In the genomic region with DNA sequence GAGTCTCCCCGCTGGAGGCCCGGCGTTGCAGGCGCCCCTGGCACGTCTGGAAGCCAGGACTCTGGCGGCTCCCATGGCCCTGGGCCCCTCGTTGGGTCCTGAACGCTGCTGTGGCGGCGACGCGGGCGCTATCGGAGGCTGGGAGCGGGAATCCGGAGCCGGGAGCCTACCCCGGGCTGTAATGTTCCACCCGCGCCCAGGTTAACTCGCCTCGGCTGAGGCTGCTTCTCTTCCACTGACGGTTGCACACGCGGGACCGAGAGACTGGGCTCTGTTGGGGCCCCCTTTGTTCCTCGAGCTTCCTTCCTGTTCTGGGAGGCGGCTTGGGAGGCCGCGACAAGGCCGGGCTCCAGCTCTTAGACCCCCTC, we compare ENCODE assay signal across 14 cellular contexts. TPM values are rescaled to one million over a fixed set of nuclear protein-coding genes. Genes with fewer than 3 reads are reported as not detected.
DNase-seq lines count a peak whose midpoint lies in the region; ATAC-seq and TF ChIP-seq lines count a peak whose summit lies in the region.
"Had no signal": no experiment of that assay in that cellular context is flagged by ENCODE, and none has a peak within 500 bp of the region (broad histone marks: within the 10 kb centered on the region; RNA-seq: fewer than 3 reads in every experiment).

No MANE protein-coding gene starts in this region.

- no peaks in the 10 kb centered on the region for H3K9me3 ChIP-seq in Loucy (ENCODE audit: insufficient read depth, low read depth, low read length)
- H3K9me3 ChIP-seq in suprapubic skin, result no peaks in the 10 kb centered on the region
- H3K9me3 ChIP-seq: SJCRH30 had no signal

- H2AFZ ChIP-seq in Loucy (ENCODE audit: low read length), result no peak overlapping the region

- H3K4me3 ChIP-seq in Loucy (ENCODE audit: low read length, poor library complexity, severe bottlenecking) (peak overlapping the region; percentile 94), suprapubic skin (peak overlapping the region; percentile 53)
- H3K4me3 ChIP-seq: cardiac muscle cell, SJCRH30 had no signal

- peak overlapping the region; percentile 97 for H3K27ac ChIP-seq in suprapubic skin
- H3K27ac ChIP-seq: cardiac muscle cell, SJCRH30 had no signal

- no peak for TF ChIP-seq CTCF in Loucy (conservative IDR thresholded peaks at IDR 0.05; ENCODE audit: low read length)
- TF ChIP-seq CTCF in endothelial cell (IDR thresholded peaks at IDR 0.05; ENCODE audit: unreplicated experiment), result no peak
- TF ChIP-seq CTCF in mesothelial cell of epicardium (IDR thresholded peaks at IDR 0.05; ENCODE audit: unreplicated experiment), result no peak
- no peak for TF ChIP-seq CTCF in suprapubic skin (IDR thresholded peaks at IDR 0.05)

- peaks cover 100% of the 10 kb centered on the region for H3K79me2 ChIP-seq in Loucy (ENCODE audit: insufficient read depth, low read length)

- H3K9me3 Mint-ChIP-seq in endothelial cell (ENCODE audit: unreplicated experiment) (no peaks in the 10 kb centered on the region), mesothelial cell of epicardium (no peaks in the 10 kb centered on the region)
- H3K9me3 Mint-ChIP-seq in naive thymus-derived CD8-positive, alpha-beta T cell, result peaks cover 0 to 2% (median 0%) of the 10 kb centered on the region in 9 donors
- H3K9me3 Mint-ChIP-seq: activated CD4-positive, alpha-beta memory T cell treated with anti-CD3 and anti-CD28 coated beads, Interleukin-2, amount 10 ng/mL, durations not matched to agents 7 days and 5 days had no signal

- peaks cover 8% of the 10 kb centered on the region for H3K36me3 Mint-ChIP-seq in endothelial cell (ENCODE audit: low read depth, unreplicated experiment)
- H3K36me3 Mint-ChIP-seq in mesothelial cell of epicardium, result peaks cover 35% of the 10 kb centered on the region
- H3K36me3 Mint-ChIP-seq in naive thymus-derived CD8-positive, alpha-beta T cell, result no peaks in the 10 kb centered on the region

- H3K9ac ChIP-seq in Loucy (ENCODE audit: low read depth, low read length, poor library complexity, severe bottlenecking), result peak overlapping the region; percentile 99

- peak overlapping the region; percentile 37 for H3K4me3 Mint-ChIP-seq in endothelial cell (ENCODE audit: unreplicated experiment)
- H3K4me3 Mint-ChIP-seq in mesothelial cell of epicardium, result peak overlapping the region; percentile 87
- H3K4me3 Mint-ChIP-seq in naive thymus-derived CD8-positive, alpha-beta T cell, result no peak overlapping the region
- H3K4me3 Mint-ChIP-seq: activated CD4-positive, alpha-beta memory T cell treated with anti-CD3 and anti-CD28 coated beads, Interleukin-2, amount 10 ng/mL, durations not matched to agents 7 days and 5 days had no signal

- no peaks in the 10 kb centered on the region for H3K9me2 ChIP-seq in Loucy (replicated peaks; ENCODE audit: low read depth, low read length)

- H3K27ac Mint-ChIP-seq in endothelial cell (ENCODE audit: unreplicated experiment), result no peak overlapping the region
- H3K27ac Mint-ChIP-seq in mesothelial cell of epicardium, result peak overlapping the region; percentile 99
- H3K27ac Mint-ChIP-seq in naive thymus-derived CD8-positive, alpha-beta T cell, result no peak overlapping the region
- H3K27ac Mint-ChIP-seq: activated CD4-positive, alpha-beta memory T cell treated with anti-CD3 and anti-CD28 coated beads, Interleukin-2, amount 10 ng/mL, durations not matched to agents 7 days and 5 days had no signal

- 76% methylated on average over 27 of the region's 31 CpGs for WGBS in suprapubic skin

- TF ChIP-seq EP300 in suprapubic skin (IDR thresholded peaks at IDR 0.05), result no peak

- DNase-seq in endothelial cell (ENCODE audit: low spot score) (no peak), mesothelial cell of epicardium (ENCODE audit: low spot score in 2 of 2, unreplicated experiment in 2 of 2) (peak in 1 of 2 experiments; percentile 56), suprapubic skin (ENCODE audit: low spot score in 2 of 2) (peak in 1 of 2 donors; percentile 76), HPDE6-E6E7 (ENCODE audit: extremely low spot score) (no peak), NCI-H128 (lab: John Stamatoyannopoulos, UW; ENCODE audit: unreplicated experiment) (no peak)
- DNase-seq in naive thymus-derived CD8-positive, alpha-beta T cell, result no peak
- DNase-seq: activated CD4-positive, alpha-beta memory T cell treated with anti-CD3 and anti-CD28 coated beads, Interleukin-2, amount 10 ng/mL, durations not matched to agents 7 days and 5 days; NCI-H2171; SJCRH30; stimulated activated CD4-positive, alpha-beta T cell treated with anti-CD3 and anti-CD28 coated beads, Interleukin-2, amount 100 ng/mL, for 24 hours had no signal

- H4K20me1 ChIP-seq in Loucy (ENCODE audit: insufficient read depth, low read length, poor library complexity, severe bottlenecking), result peaks cover 95% of the 10 kb centered on the region

- no peak for ATAC-seq in HG02840 (IDR thresholded peaks at IDR 0.05; ENCODE audit: low FRiP score, unreplicated experiment)
- ATAC-seq in naive thymus-derived CD8-positive, alpha-beta T cell, result no peak
- ATAC-seq: esophagus mucosa had no signal

- H3F3A ChIP-seq in Loucy (ENCODE audit: low read depth), result peaks cover 4% of the 10 kb centered on the region

- TF ChIP-seq POLR2A in suprapubic skin (IDR thresholded peaks at IDR 0.05), result no peak

- H3K4me1 Mint-ChIP-seq in endothelial cell (ENCODE audit: unreplicated experiment), result peaks cover 24% of the 10 kb centered on the region
- H3K4me1 Mint-ChIP-seq in mesothelial cell of epicardium, result peaks cover 69% of the 10 kb centered on the region
- peaks cover 7 to 15% (median 11%) of the 10 kb centered on the region in 4 donors for H3K4me1 Mint-ChIP-seq in naive thymus-derived CD8-positive, alpha-beta T cell

- H3K27me3 Mint-ChIP-seq in endothelial cell (ENCODE audit: unreplicated experiment) (peaks cover 41% of the 10 kb centered on the region), mesothelial cell of epicardium (ENCODE audit: low read depth) (no peaks in the 10 kb centered on the region)
- H3K27me3 Mint-ChIP-seq in naive thymus-derived CD8-positive, alpha-beta T cell, result peaks cover 32 to 79% (median 49%) of the 10 kb centered on the region in 5 donors

- POLR2A ChIA-PET in naive thymus-derived CD8-positive, alpha-beta T cell (lab: Charles Lee), result interaction anchor here (1.4 kb wide), 1 partner anchor 10 kb away, joined by 4 read pairs; no protein-coding TSS in a partner anchor

- peaks cover 51% of the 10 kb centered on the region for H3K4me1 ChIP-seq in Loucy (ENCODE audit: insufficient read depth, low read length, poor library complexity, severe bottlenecking)
- H3K4me1 ChIP-seq in suprapubic skin, result peaks cover 51% of the 10 kb centered on the region
- H3K4me1 ChIP-seq: SJCRH30 had no signal

- peak overlapping the region; percentile 91 for H3K4me2 ChIP-seq in Loucy (ENCODE audit: low read depth, low read length, poor library complexity, severe bottlenecking)

- H3K27me3 ChIP-seq in Loucy (ENCODE audit: insufficient read depth, low read length, poor library complexity, severe bottlenecking), result peaks cover 13% of the 10 kb centered on the region
- peaks cover 4% of the 10 kb centered on the region for H3K27me3 ChIP-seq in suprapubic skin
- H3K27me3 ChIP-seq: SJCRH30 had no signal

- H3K36me3 ChIP-seq in Loucy (ENCODE audit: insufficient read depth, low read length) (peaks cover 90% of the 10 kb centered on the region), suprapubic skin (peaks cover 16% of the 10 kb centered on the region)
- H3K36me3 ChIP-seq: cardiac muscle cell, SJCRH30 had no signal

RNA-seq across cellular contexts. Expression of a gene that starts 1.3 kb away (rescaled TPM):
- total RNA-seq in endothelial cell (ENCODE audit: unreplicated experiment), result 0.59 TPM
- 128 to 133 TPM (median 133 TPM) in 3 replicates for total RNA-seq in mesothelial cell of epicardium
- 10 to 100 TPM in 3 of 4 donors, 1 to 10 TPM in 1; 4.7 to 16.3 (median 14.6) TPM for total RNA-seq in suprapubic skin
- total RNA-seq in naive thymus-derived CD8-positive, alpha-beta T cell, result not detected
- polyA plus RNA-seq in naive thymus-derived CD8-positive, alpha-beta T cell, result not detected
- total RNA-seq: activated CD4-positive, alpha-beta memory T cell treated with anti-CD3 and anti-CD28 coated beads, Interleukin-2, amount 10 ng/mL, durations not matched to agents 7 days and 5 days; cardiac muscle cell had no signal
- polyA plus RNA-seq: cardiac muscle cell had no signal

RNA-seq across cellular contexts. Expression of a gene that starts 2.8 kb away (rescaled TPM):
- not detected for total RNA-seq in endothelial cell (ENCODE audit: unreplicated experiment)
- total RNA-seq in mesothelial cell of epicardium, result 43.7 to 45.6 TPM (median 44.4 TPM) in 3 replicates
- total RNA-seq in suprapubic skin, result 1 to 10 TPM; 4.0 to 9.3 (median 6.4) TPM
- not detected for total RNA-seq in naive thymus-derived CD8-positive, alpha-beta T cell
- polyA plus RNA-seq in naive thymus-derived CD8-positive, alpha-beta T cell, result not detected
- total RNA-seq: activated CD4-positive, alpha-beta memory T cell treated with anti-CD3 and anti-CD28 coated beads, Interleukin-2, amount 10 ng/mL, durations not matched to agents 7 days and 5 days; cardiac muscle cell had no signal
- polyA plus RNA-seq: cardiac muscle cell had no signal

RNA-seq across cellular contexts. Expression of a gene that starts 7.6 kb away (rescaled TPM):
- total RNA-seq in endothelial cell (ENCODE audit: unreplicated experiment) (0.13 TPM), mesothelial cell of epicardium (197 to 209 TPM (median 201 TPM) in 3 replicates), suprapubic skin (10 to 100 TPM in 1 of 4 donors, 1 to 10 TPM in 3; 5.5 to 19.9 (median 6.2) TPM)
- total RNA-seq in naive thymus-derived CD8-positive, alpha-beta T cell, result not detected
- polyA plus RNA-seq in naive thymus-derived CD8-positive, alpha-beta T cell, result not detected
- total RNA-seq: activated CD4-positive, alpha-beta memory T cell treated with anti-CD3 and anti-CD28 coated beads, Interleukin-2, amount 10 ng/mL, durations not matched to agents 7 days and 5 days had no signal

RNA-seq across cellular contexts. Expression of a gene that starts 11.7 kb away (rescaled TPM):
- not detected for total RNA-seq in endothelial cell (ENCODE audit: unreplicated experiment)
- total RNA-seq in mesothelial cell of epicardium, result 17.4 to 18.9 TPM (median 17.9 TPM) in 3 replicates
- 10 to 100 TPM; 14.8 to 23.6 (median 17.5) TPM for total RNA-seq in suprapubic skin
- total RNA-seq in naive thymus-derived CD8-positive, alpha-beta T cell, result not detected
- polyA plus RNA-seq in naive thymus-derived CD8-positive, alpha-beta T cell, result not detected
- total RNA-seq: activated CD4-positive, alpha-beta memory T cell treated with anti-CD3 and anti-CD28 coated beads, Interleukin-2, amount 10 ng/mL, durations not matched to agents 7 days and 5 days; cardiac muscle cell had no signal
- polyA plus RNA-seq: cardiac muscle cell had no signal

RNA-seq across cellular contexts. Expression of a gene that starts 14.2 kb away (rescaled TPM):
- total RNA-seq in endothelial cell (ENCODE audit: unreplicated experiment) (0.31 TPM), mesothelial cell of epicardium (51.0 to 55.9 TPM (median 54.7 TPM) in 3 replicates), suprapubic skin (1 to 10 TPM; 1.8 to 4.7 (median 2.5) TPM)
- under 1 TPM in 1 of 2 experiments, not detected in 1; 0.31 TPM for total RNA-seq in naive thymus-derived CD8-positive, alpha-beta T cell
- polyA plus RNA-seq in naive thymus-derived CD8-positive, alpha-beta T cell, result under 1 TPM in 2 of 3 donors, not detected in 1; 0.22 to 0.38 TPM
- total RNA-seq: cardiac muscle cell had no signal

Comparison
In these comparisons a context has a peak if more than half of its experiments do, and no peak if none do; other contexts are left out.
1. H3K4me3 Mint-ChIP-seq: peak in endothelial cell (single experiment) and mesothelial cell of epicardium (single experiment); none in naive thymus-derived CD8-positive, alpha-beta T cell (0 of 10).